In genomic region chrX:37817579-37817978, GRCh38 we compare ENCODE assay signal across 15 cellular contexts. TPM values are rescaled to one million over a fixed set of nuclear protein-coding genes. Genes with fewer than 3 reads are reported as not detected.
DNase-seq lines count a peak whose midpoint lies in the region; ATAC-seq, FAIRE-seq and TF ChIP-seq lines count a peak whose summit lies in the region.
"Had no signal": no experiment of that assay in that cellular context is flagged by ENCODE, and none has a peak within 500 bp of the region (broad histone marks: within the 10 kb centered on the region; RNA-seq: fewer than 3 reads in every experiment).

No MANE protein-coding gene starts in this region.

- H3F3A ChIP-seq in OCI-LY1 (ENCODE audit: insufficient read depth, low read length) = no peaks in the 10 kb centered on the region

- H3K79me2 ChIP-seq in OCI-LY1 (ENCODE audit: insufficient read depth, low read length) = no peaks in the 10 kb centered on the region

- intact Hi-C loops in kidney (cut with DNase I) = loop anchor here (10.0 kb wide), 1 partner anchor 63 kb away; no protein-coding TSS in a partner anchor

- no peaks in the 10 kb centered on the region for H3K27me3 ChIP-seq in OCI-LY1 (ENCODE audit: insufficient read depth, low read length)
- H3K27me3 ChIP-seq: testis had no signal

- no peaks in the 10 kb centered on the region for H4K20me1 ChIP-seq in OCI-LY1 (ENCODE audit: insufficient read depth, low read length)

- no peaks in the 10 kb centered on the region for H3K9me2 ChIP-seq in OCI-LY1 (ENCODE audit: low read depth, low read length)

- H3K36me3 ChIP-seq in OCI-LY1 (ENCODE audit: insufficient read depth, low read length) (no peaks in the 10 kb centered on the region), kidney (ENCODE audit: control insufficient read depth in 1 of 2, insufficient read depth in 2 of 2, low read length in 2 of 2) (no peaks in the 10 kb centered on the region)
- H3K36me3 ChIP-seq: heart right ventricle had no signal

- H3K4me3 ChIP-seq in OCI-LY1 (ENCODE audit: low read depth, low read length, poor library complexity, severe bottlenecking) (peak overlapping the region; percentile 57), kidney (ENCODE audit: low read length in 2 of 2) (no peak overlapping the region)
- H3K4me3 ChIP-seq: heart right ventricle, testis had no signal

- no peak for DNase-seq in stimulated activated naive CD4-positive, alpha-beta T cell (lab: John Stamatoyannopoulos, UW)
- DNase-seq in NCI-H2081 (lab: John Stamatoyannopoulos, UW) = no peak
- no peak for DNase-seq in globus pallidus (ENCODE audit: low spot score)
- no peak for DNase-seq in kidney
- DNase-seq: activated CD4-positive, alpha-beta T cell treated with anti-CD3 and anti-CD28 coated beads, Interleukin-2, amount 10 ng/mL, durations not matched to agents 7 days and 5 days; activated T-cell treated with anti-CD3 and anti-CD28 coated beads, Interleukin-2, amount 50 U/mL, for 72 hours; heart right ventricle; NCI-H187; NCI-H524 treated with DMSO at 0.1 percent for 48 hours; testis had no signal

- H3K27ac ChIP-seq in OCI-LY1 (ENCODE audit: low read depth, low read length, poor library complexity, severe bottlenecking) (peak overlapping the region; percentile 97), kidney (ENCODE audit: low read depth in 2 of 2, low read length in 2 of 2) (no peak overlapping the region)
- H3K27ac ChIP-seq: heart right ventricle, testis had no signal

- H3K4me2 ChIP-seq in OCI-LY1 (ENCODE audit: low read length) = peak overlapping the region; percentile 83

- peaks cover 83% of the 10 kb centered on the region for H3K4me1 ChIP-seq in OCI-LY1 (ENCODE audit: insufficient read depth, low read length, severe bottlenecking)
- no peaks in the 10 kb centered on the region for H3K4me1 ChIP-seq in kidney (ENCODE audit: control insufficient read depth in 1 of 2, insufficient read depth in 1 of 2, low read depth in 1 of 2, low read length in 2 of 2)
- H3K4me1 ChIP-seq: heart right ventricle, testis had no signal

- H2AFZ ChIP-seq in OCI-LY1 (ENCODE audit: low read length) = no peak overlapping the region

- no peak for FAIRE-seq in kidney (lab: Jason Lieb, UNC)

- ATAC-seq in GM18498 (IDR thresholded peaks at IDR 0.05; ENCODE audit: unreplicated experiment) = peak; percentile 48
- ATAC-seq in GM21447 (IDR thresholded peaks at IDR 0.05; ENCODE audit: unreplicated experiment) = peak; percentile 43
- ATAC-seq in HG03060 (IDR thresholded peaks at IDR 0.05; ENCODE audit: low read depth, unreplicated experiment) = peak; percentile 28
- ATAC-seq: HCT116, heart right ventricle had no signal

- no peaks in the 10 kb centered on the region for H3K9me3 ChIP-seq in OCI-LY1 (ENCODE audit: low read length)
- no peaks in the 10 kb centered on the region for H3K9me3 ChIP-seq in kidney (ENCODE audit: control insufficient read depth in 1 of 2, low read length in 2 of 2)
- H3K9me3 ChIP-seq: heart right ventricle, testis had no signal

- H3K9ac ChIP-seq in OCI-LY1 (ENCODE audit: low read length) (peak overlapping the region; percentile 81), kidney (ENCODE audit: low read length in 2 of 2) (no peak overlapping the region)

- TF ChIP-seq CTCF in OCI-LY1 (IDR thresholded peaks at IDR 0.05; ENCODE audit: low read length) = no peak
- TF ChIP-seq CTCF in kidney (IDR thresholded peaks at IDR 0.05; ENCODE audit: borderline replicate concordance, extremely low read depth, insufficient read depth) = no peak

RNA-seq across cellular contexts. Expression of gene DYNLT3, which starts 29.8 kb away (rescaled TPM):
- total RNA-seq in kidney = 30.7 TPM
- 40.5 TPM for polyA plus RNA-seq in kidney (ENCODE audit: insufficient read depth, low read depth, low replicate concordance)

RNA-seq across cellular contexts. Expression of gene CYBB, which starts 37.7 kb away (rescaled TPM):
- total RNA-seq in kidney = 43.7 TPM
- 3.5 TPM for polyA plus RNA-seq in kidney (ENCODE audit: insufficient read depth, low read depth, low replicate concordance)
- total RNA-seq: activated CD4-positive, alpha-beta T cell treated with anti-CD3 and anti-CD28 coated beads, Interleukin-2, amount 10 ng/mL, durations not matched to agents 7 days and 5 days had no signal
